9 cellular contexts compared by ENCODE assay signal in genomic region chr17:79082311-79083190, GRCh38. TPM values are rescaled to one million over a fixed set of nuclear protein-coding genes. Genes with fewer than 3 reads are reported as not detected.
DNase-seq lines count a peak whose midpoint lies in the region; ATAC-seq and TF ChIP-seq lines count a peak whose summit lies in the region.
"Had no signal": no experiment of that assay in that cellular context is flagged by ENCODE, and none has a peak within 500 bp of the region (broad histone marks: within the 10 kb centered on the region; RNA-seq: fewer than 3 reads in every experiment).

No MANE protein-coding gene starts in this region.

- ATAC-seq in GM18520 (IDR thresholded peaks at IDR 0.05; ENCODE audit: unreplicated experiment): no peak

- H2BK15ac ChIP-seq in neuronal stem cell (ENCODE audit: low read length): no peak overlapping the region

- H3K4me1 ChIP-seq in esophagus muscularis mucosa: peaks cover 0 to 10% (median 7%) of the 10 kb centered on the region in 4 donors
- H3K4me1 ChIP-seq in neuronal stem cell (ENCODE audit: control insufficient read depth in 2 of 2, insufficient read depth in 1 of 2, low read depth in 1 of 2, low read length in 2 of 2): no peaks in the 10 kb centered on the region

- H3K9me3 Mint-ChIP-seq in activated CD4-positive, alpha-beta memory T cell treated with anti-CD3 and anti-CD28 coated beads, Interleukin-2, amount 10 ng/mL, durations not matched to agents 7 days and 5 days: no peaks in the 10 kb centered on the region

- no peak overlapping the region for H3K23ac ChIP-seq in neuronal stem cell (ENCODE audit: low read depth, low read length, poor library complexity)

- no peak overlapping the region for H3K4ac ChIP-seq in neuronal stem cell (ENCODE audit: low read length)

- H3K79me1 ChIP-seq in neuronal stem cell (ENCODE audit: low read depth, low read length): peaks cover 8% of the 10 kb centered on the region

- H3K36me3 Mint-ChIP-seq in activated CD4-positive, alpha-beta memory T cell treated with anti-CD3 and anti-CD28 coated beads, Interleukin-2, amount 10 ng/mL, durations not matched to agents 7 days and 5 days (ENCODE audit: low read depth): peaks cover 10% of the 10 kb centered on the region

- 59% methylated on average over 28 of the region's 41 CpGs for WGBS in esophagus muscularis mucosa
- no CpG with 5 or more reads among the region's 41 CpGs for WGBS in neuronal stem cell (ENCODE audit: extremely low coverage in 2 of 2, insufficient read length in 2 of 2, insufficient replicate concordance in 1 of 2), 2 donors

- no peak for TF ChIP-seq EP300 in esophagus muscularis mucosa (IDR thresholded peaks at IDR 0.05)

- H2BK12ac ChIP-seq in neuronal stem cell (ENCODE audit: low read length): no peak overlapping the region

- H3K18ac ChIP-seq in neuronal stem cell (ENCODE audit: low read length): peak overlapping the region; percentile 64

- no peak overlapping the region for H3K27ac Mint-ChIP-seq in activated CD4-positive, alpha-beta memory T cell treated with anti-CD3 and anti-CD28 coated beads, Interleukin-2, amount 10 ng/mL, durations not matched to agents 7 days and 5 days

- H4K91ac ChIP-seq in neuronal stem cell (ENCODE audit: low read depth, low read length, poor library complexity): no peak overlapping the region

- H3K4me1 Mint-ChIP-seq in activated CD4-positive, alpha-beta memory T cell treated with anti-CD3 and anti-CD28 coated beads, Interleukin-2, amount 10 ng/mL, durations not matched to agents 7 days and 5 days: no peaks in the 10 kb centered on the region

- peak overlapping the region; percentile 31 for H2BK120ac ChIP-seq in neuronal stem cell (ENCODE audit: low read depth, low read length)

- H3K27me3 ChIP-seq in esophagus muscularis mucosa (no peaks in the 10 kb centered on the region), neuronal stem cell (ENCODE audit: control insufficient read depth in 3 of 3, insufficient read depth in 3 of 3, low read depth in 1 of 3, low read length in 3 of 3) (no peaks in the 10 kb centered on the region)
- H3K27me3 ChIP-seq: BLaER1 treated with 17β-estradiol and CSF1 and Interleukin-3, amounts not matched to agents 10 nM and 100 nM had no signal

- intact Hi-C loops in esophagus muscularis mucosa (cut with DNase I): loop anchor here (5.0 kb wide), 1 partner anchor 35 kb away; no protein-coding TSS in a partner anchor

- no peak overlapping the region for H3K4me2 ChIP-seq in neuronal stem cell (ENCODE audit: insufficient read depth, low read length, poor library complexity, severe bottlenecking)

- H3K9me3 ChIP-seq in esophagus muscularis mucosa (no peaks in the 10 kb centered on the region), neuronal stem cell (replicated peaks in 1 of 2; ENCODE audit: control insufficient read depth in 2 of 2, insufficient read depth in 1 of 2, low read depth in 1 of 2, low read length in 2 of 2) (peaks cover 0 to 8% of the 10 kb centered on the region in 2 donors)
- H3K9me3 ChIP-seq: BLaER1 treated with 17β-estradiol and CSF1 and Interleukin-3, amounts not matched to agents 10 nM and 100 nM had no signal

- H4K8ac ChIP-seq in neuronal stem cell (ENCODE audit: low read depth, low read length): no peak overlapping the region

- TF ChIP-seq POLR2A in esophagus muscularis mucosa (IDR thresholded peaks at IDR 0.05; ENCODE audit: low read depth): no peak

- H3K4me3 ChIP-seq in esophagus muscularis mucosa (no peak overlapping the region), neuronal stem cell (ENCODE audit: low read length in 2 of 2) (no peak overlapping the region)
- H3K4me3 ChIP-seq: BLaER1 treated with 17β-estradiol and CSF1 and Interleukin-3, amounts not matched to agents 10 nM and 100 nM had no signal

- no peak overlapping the region for H3K4me3 Mint-ChIP-seq in activated CD4-positive, alpha-beta memory T cell treated with anti-CD3 and anti-CD28 coated beads, Interleukin-2, amount 10 ng/mL, durations not matched to agents 7 days and 5 days

- H3K14ac ChIP-seq in neuronal stem cell (ENCODE audit: low read length): no peak overlapping the region

- DNase-seq in NCI-H1092 (lab: John Stamatoyannopoulos, UW) (peak; percentile 19), NCI-H1092 treated with DMSO at 0.1 percent for 48 hours (lab: John Stamatoyannopoulos, UW) (no peak), NCI-H2196 treated with DMSO at 0.1 percent for 48 hours (lab: John Stamatoyannopoulos, UW; ENCODE audit: unreplicated experiment) (peak; percentile 64), esophagus muscularis mucosa (ENCODE audit: extremely low spot score) (no peak), neuronal stem cell (ENCODE audit: low spot score) (peak; percentile 48), NCI-H2029 treated with DMSO at 0.1 percent for 48 hours (lab: John Stamatoyannopoulos, UW) (no peak)
- peak; percentile 54 for DNase-seq in activated CD4-positive, alpha-beta memory T cell treated with anti-CD3 and anti-CD28 coated beads, Interleukin-2, amount 10 ng/mL, durations not matched to agents 7 days and 5 days

- peak overlapping the region; percentile 74 for H2AK5ac ChIP-seq in neuronal stem cell (ENCODE audit: low read depth, low read length)

- TF ChIP-seq CTCF in esophagus muscularis mucosa (IDR thresholded peaks at IDR 0.05): peak; percentile 69 to 92 (median 77)

- no peak overlapping the region for H3K27ac ChIP-seq in esophagus muscularis mucosa (replicated peaks in 1 of 4)
- no peak overlapping the region for H3K27ac ChIP-seq in neuronal stem cell (replicated peaks; ENCODE audit: low read length)
- H3K27ac ChIP-seq: BLaER1 treated with 17β-estradiol and CSF1 and Interleukin-3, amounts not matched to agents 10 nM and 100 nM had no signal

- peak overlapping the region; percentile 75 for H2BK5ac ChIP-seq in neuronal stem cell (ENCODE audit: low read length)

- POLR2A ChIA-PET in activated CD4-positive, alpha-beta memory T cell treated with anti-CD3 and anti-CD28 coated beads, Interleukin-2, amount 10 ng/mL, durations not matched to agents 7 days and 5 days (lab: Charles Lee): no interaction called here

- H2AFZ ChIP-seq in neuronal stem cell (ENCODE audit: low read length): no peak overlapping the region

- CTCF ChIA-PET in activated CD4-positive, alpha-beta memory T cell treated with anti-CD3 and anti-CD28 coated beads, Interleukin-2, amount 10 ng/mL, durations not matched to agents 7 days and 5 days (lab: Charles Lee): interaction anchor here (1.0 kb wide), 2 partner anchors 23 to 37 kb away, joined by 3 to 5 read pairs; no protein-coding TSS in a partner anchor

- H3K27me3 Mint-ChIP-seq in activated CD4-positive, alpha-beta memory T cell treated with anti-CD3 and anti-CD28 coated beads, Interleukin-2, amount 10 ng/mL, durations not matched to agents 7 days and 5 days: no peaks in the 10 kb centered on the region

- no peak overlapping the region for H3K9ac ChIP-seq in neuronal stem cell (ENCODE audit: low read depth, low read length, poor library complexity)
- H3K9ac ChIP-seq: BLaER1 treated with 17β-estradiol and CSF1 and Interleukin-3, amounts not matched to agents 10 nM and 100 nM had no signal

- H3K36me3 ChIP-seq in esophagus muscularis mucosa: peaks cover 24 to 99% (median 94%) of the 10 kb centered on the region in 4 donors
- H3K36me3 ChIP-seq in neuronal stem cell (replicated peaks in 1 of 2; ENCODE audit: control insufficient read depth in 2 of 2, insufficient read depth in 2 of 2, low read length in 2 of 2): peaks cover 48 to 52% of the 10 kb centered on the region in 2 donors

RNA-seq across cellular contexts. Expression of gene ENGASE, which starts 7.9 kb away (rescaled TPM):
- 10 to 100 TPM; 28.5 to 28.9 TPM for total RNA-seq in activated CD4-positive, alpha-beta memory T cell treated with anti-CD3 and anti-CD28 coated beads, Interleukin-2, amount 10 ng/mL, durations not matched to agents 7 days and 5 days
- total RNA-seq in esophagus muscularis mucosa: 10 to 100 TPM; 10.4 to 23.7 (median 19.1) TPM
- 17.4 TPM for polyA plus RNA-seq in neuronal stem cell (2013, experiment 1 of 2)
- 18.1 TPM for polyA plus RNA-seq in neuronal stem cell (2013, experiment 2 of 2)

RNA-seq across cellular contexts. Expression of gene C1QTNF1, which starts 58.6 kb away (rescaled TPM):
- total RNA-seq in activated CD4-positive, alpha-beta memory T cell treated with anti-CD3 and anti-CD28 coated beads, Interleukin-2, amount 10 ng/mL, durations not matched to agents 7 days and 5 days: not detected
- 100 to 1,000 TPM in 1 of 4 donors, 10 to 100 TPM in 3; 31.1 to 115 (median 70.4) TPM for total RNA-seq in esophagus muscularis mucosa
- polyA plus RNA-seq in neuronal stem cell (2013, experiment 1 of 2): 1.3 TPM
- polyA plus RNA-seq in neuronal stem cell (2013, experiment 2 of 2): 1.6 TPM

Comparison
In these comparisons a context has a peak if more than half of its experiments do, and no peak if none do; other contexts are left out.
1. DNase-seq: peak in NCI-H1092 (single experiment), NCI-H2196 treated with DMSO at 0.1 percent for 48 hours (single experiment), activated CD4-positive, alpha-beta memory T cell treated with anti-CD3 and anti-CD28 coated beads, Interleukin-2, amount 10 ng/mL, durations not matched to agents 7 days and 5 days (single experiment) and neuronal stem cell (single experiment); none in NCI-H1092 treated with DMSO at 0.1 percent for 48 hours (single experiment), esophagus muscularis mucosa (single experiment) and NCI-H2029 treated with DMSO at 0.1 percent for 48 hours (single experiment).
2. RNA of gene C1QTNF1, which starts 58.6 kb away (total RNA-seq): 31.1 to 115 TPM in esophagus muscularis mucosa; not detected in activated CD4-positive, alpha-beta memory T cell treated with anti-CD3 and anti-CD28 coated beads, Interleukin-2, amount 10 ng/mL, durations not matched to agents 7 days and 5 days; every median in the first group is over 10 times any median in the second.